ENCODE assay signal across 8 cellular contexts in genomic region chr10:58299580-58299979, GRCh38. TPM values are rescaled to one million over a fixed set of nuclear protein-coding genes. Genes with fewer than 3 reads are reported as not detected.
DNase-seq lines count a peak whose midpoint lies in the region; ATAC-seq, FAIRE-seq and TF ChIP-seq lines count a peak whose summit lies in the region.

No MANE protein-coding gene starts in this region.

- H3K23me2 ChIP-seq in H1 (ENCODE audit: low read depth, low read length) = no peaks in the 10 kb centered on the region

- H2BK120ac ChIP-seq in H1 (replicated peaks; ENCODE audit: low read depth, low read length) (no peak overlapping the region), mesenchymal stem cell (ENCODE audit: low read depth, low read length) (no peak overlapping the region)

- no peaks in the 10 kb centered on the region for H3K4me1 ChIP-seq in H1 (replicated peaks in 1 of 4; ENCODE audit: control insufficient read depth in 3 of 4, insufficient read depth in 4 of 4, low read length in 3 of 4)
- no peaks in the 10 kb centered on the region for H3K4me1 ChIP-seq in mesenchymal stem cell (ENCODE audit: control insufficient read depth, insufficient read depth, low read depth, low read length)

- peaks cover 10 to 13% of the 10 kb centered on the region in 2 donors for H3K27me3 Mint-ChIP-seq in stimulated activated naive B cell treated with anti-CD40 and anti-IgM and Interleukin-4, amounts not matched to agents 10 μg/mL and 1 μg/mL and 100 μg/mL, for 72 hours

- CTCF ChIA-PET in H1 (lab: Charles Lee; ENCODE audit: partially characterized antibody) = interaction anchor here (0.6 to 4.7 kb wide), 43 partner anchors 8 to 1450 kb away, joined by 3 to 38 read pairs (median 4); partner anchors contain the start of genes CISD1, TFAM and UBE2D1

- no peaks in the 10 kb centered on the region for H3K36me3 Mint-ChIP-seq in stimulated activated naive B cell treated with anti-CD40 and anti-IgM and Interleukin-4, amounts not matched to agents 10 μg/mL and 1 μg/mL and 100 μg/mL, for 72 hours

- H3K4me1 Mint-ChIP-seq in stimulated activated naive B cell treated with anti-CD40 and anti-IgM and Interleukin-4, amounts not matched to agents 10 μg/mL and 1 μg/mL and 100 μg/mL, for 72 hours = peaks cover 0 to 5% of the 10 kb centered on the region in 2 donors

- no peak for TF ChIP-seq POLR2A in H1 (IDR thresholded peaks at IDR 0.05; ENCODE audit: control extremely low read depth in 1 of 2, low read depth in 2 of 2, low read length in 2 of 2)

- H3K56ac ChIP-seq in H1 (replicated peaks; ENCODE audit: insufficient read length, low read depth, low read length) = no peak overlapping the region

- no peak overlapping the region for H2AK5ac ChIP-seq in H1 (ENCODE audit: low read depth, low read length)
- H2AK5ac ChIP-seq in mesenchymal stem cell (ENCODE audit: low read length, severe bottlenecking) = no peak overlapping the region

- H2BK5ac ChIP-seq in H1 (ENCODE audit: low read depth, low read length) (no peak overlapping the region), mesenchymal stem cell (ENCODE audit: low read depth, low read length, poor library complexity, severe bottlenecking) (no peak overlapping the region)

- H3K9ac ChIP-seq in H1 (replicated peaks in 1 of 4; ENCODE audit: extremely low read depth in 1 of 4, low read depth in 3 of 4, low read length in 3 of 4) (no peak overlapping the region), mesenchymal stem cell (ENCODE audit: low read length) (no peak overlapping the region)

- H2BK12ac ChIP-seq in H1 (ENCODE audit: low read depth, low read length) = no peak overlapping the region
- no peak overlapping the region for H2BK12ac ChIP-seq in mesenchymal stem cell (ENCODE audit: low read length in 2 of 2)

- no peak overlapping the region for H2BK20ac ChIP-seq in H1 (ENCODE audit: low read length)

- TF ChIP-seq EP300 in H1 (IDR thresholded peaks at IDR 0.05; ENCODE audit: borderline replicate concordance in 1 of 2, low read depth in 2 of 2, low read length in 2 of 2) = no peak

- no peaks in the 10 kb centered on the region for H3K79me1 ChIP-seq in H1 (ENCODE audit: low read depth, low read length)
- no peaks in the 10 kb centered on the region for H3K79me1 ChIP-seq in mesenchymal stem cell (replicated peaks; ENCODE audit: low read length, poor library complexity, severe bottlenecking)

- no peak overlapping the region for H3K4me3 Mint-ChIP-seq in stimulated activated naive B cell treated with anti-CD40 and anti-IgM and Interleukin-4, amounts not matched to agents 10 μg/mL and 1 μg/mL and 100 μg/mL, for 72 hours

- 8% methylated on average over 4 of the region's 4 CpGs; no CpG with 5 or more reads in 1 of the 2 experiments for WGBS in H1 (ENCODE audit: extremely low coverage in 1 of 2, insufficient coverage in 1 of 2, insufficient read length in 1 of 2, insufficient replicate concordance in 2 of 2, low coverage in 1 of 2, low lambda C conversion rate in 2 of 2, missing lambda C conversion rate in 1 of 2), 2 experiments
- WGBS in mesenchymal stem cell = 0% methylated on average over 4 of the region's 4 CpGs

- H3K27ac Mint-ChIP-seq in stimulated activated naive B cell treated with anti-CD40 and anti-IgM and Interleukin-4, amounts not matched to agents 10 μg/mL and 1 μg/mL and 100 μg/mL, for 72 hours = no peak overlapping the region

- H3K79me2 ChIP-seq in H1 (ENCODE audit: control insufficient read depth in 1 of 2, insufficient read depth in 2 of 2, low read length in 2 of 2) = no peaks in the 10 kb centered on the region

- H4K20me1 ChIP-seq in H1 (replicated peaks in 1 of 2; ENCODE audit: control insufficient read depth in 1 of 2, insufficient read depth in 2 of 2, low read length in 2 of 2) = no peaks in the 10 kb centered on the region

- H3K14ac ChIP-seq in H1 (ENCODE audit: insufficient read length) (no peak overlapping the region), mesenchymal stem cell (ENCODE audit: low read length in 2 of 2) (no peak overlapping the region)

- H3K27ac ChIP-seq in H1 (ENCODE audit: low read depth, low read length) = no peak overlapping the region
- H3K27ac ChIP-seq in mesenchymal stem cell (ENCODE audit: low read length, poor library complexity, severe bottlenecking) = no peak overlapping the region

- H3K9me3 ChIP-seq in H1 (ENCODE audit: insufficient read depth in 2 of 2, low read depth in 1 of 2, low read length in 1 of 2) (no peaks in the 10 kb centered on the region), mesenchymal stem cell (ENCODE audit: control insufficient read depth, low read length) (no peaks in the 10 kb centered on the region)

- H3K27me3 ChIP-seq in H1 (replicated peaks in 1 of 4; ENCODE audit: control insufficient read depth in 3 of 4, extremely low read depth in 1 of 4, insufficient read depth in 3 of 4, low read length in 3 of 4) = no peaks in the 10 kb centered on the region; a peak in 1 of 7 replicates
- H3K27me3 ChIP-seq in mesenchymal stem cell (ENCODE audit: control insufficient read depth in 1 of 2, insufficient read depth in 1 of 2, low read length in 2 of 2) = peaks cover 0 to 13% of the 10 kb centered on the region in 2 experiments

- H4K5ac ChIP-seq in H1 (ENCODE audit: insufficient read length, low read depth, low read length) = no peak overlapping the region

- DNase-seq in AG09309 (ENCODE audit: low read depth) (no peak), GM18507 (ENCODE audit: extremely low spot score, insufficient read length, low read depth) (peak; percentile 8), NCI-H226 (peak; percentile 39), H1 (ENCODE audit: low read depth in 1 of 2, low spot score in 2 of 2) (peak; percentile 9 to 79), mesenchymal stem cell (peak; percentile 58)
- peak; percentile 56 for DNase-seq in activated CD4-positive, alpha-beta T cell treated with anti-CD3 and anti-CD28 coated beads, Interleukin-2, amount 50 U/mL, for 1 hour
- peak; percentile 11 for DNase-seq in stimulated activated naive B cell treated with anti-CD40 and anti-IgM and Interleukin-4, amounts not matched to agents 10 μg/mL and 1 μg/mL and 100 μg/mL, for 72 hours

- H3K4me2 ChIP-seq in H1 (ENCODE audit: insufficient read depth in 1 of 2, low read depth in 2 of 2, low read length in 2 of 2) = no peak overlapping the region
- H3K4me2 ChIP-seq in mesenchymal stem cell (ENCODE audit: low read length, poor library complexity, severe bottlenecking) = no peak overlapping the region

- H3K4ac ChIP-seq in H1 (replicated peaks; ENCODE audit: insufficient read length, low read depth, low read length) (no peak overlapping the region), mesenchymal stem cell (ENCODE audit: low read depth in 1 of 2, low read length in 2 of 2) (no peak overlapping the region)

- H3K9me3 Mint-ChIP-seq in stimulated activated naive B cell treated with anti-CD40 and anti-IgM and Interleukin-4, amounts not matched to agents 10 μg/mL and 1 μg/mL and 100 μg/mL, for 72 hours = no peaks in the 10 kb centered on the region

- FAIRE-seq in GM18507 (lab: Jason Lieb, UNC) = peak; percentile 90
- FAIRE-seq in H1 (lab: Jason Lieb, UNC) = peak; percentile 93

- no peak overlapping the region for H2AFZ ChIP-seq in H1 (ENCODE audit: low read length)
- H2AFZ ChIP-seq in mesenchymal stem cell (ENCODE audit: low read depth, low read length) = no peak overlapping the region

- no peak overlapping the region for H4K8ac ChIP-seq in H1 (ENCODE audit: extremely low read depth, insufficient read depth, low read length)
- H4K8ac ChIP-seq in mesenchymal stem cell (ENCODE audit: low read length) = no peak overlapping the region

- H3K4me3 ChIP-seq in AG09309 (ENCODE audit: control insufficient read depth, low read depth, low read length) = no peak overlapping the region
- H3K4me3 ChIP-seq in H1 (ENCODE audit: extremely low read depth in 1 of 4, insufficient read depth in 2 of 4, low read depth in 3 of 4, low read length in 4 of 4) = no peak overlapping the region
- H3K4me3 ChIP-seq in mesenchymal stem cell (ENCODE audit: insufficient read depth in 1 of 2, low read depth in 1 of 2, low read length in 2 of 2) = no peak overlapping the region

- POLR2A ChIA-PET in H1 (lab: Charles Lee; ENCODE audit: partially characterized antibody) = interaction anchor here (1.1 kb wide), 1 partner anchor 85 kb away, joined by 8 read pairs; the partner anchor contains the start of gene TFAM

- H3K36me3 ChIP-seq in H1 (ENCODE audit: control insufficient read depth in 2 of 4, insufficient read depth in 4 of 4, low read length in 3 of 4) = no peaks in the 10 kb centered on the region
- H3K36me3 ChIP-seq in mesenchymal stem cell (ENCODE audit: control insufficient read depth in 1 of 2, insufficient read depth in 2 of 2, low read depth in 1 of 2, low read length in 2 of 2) = no peaks in the 10 kb centered on the region

- H3K23ac ChIP-seq in H1 (ENCODE audit: insufficient read length) (no peak overlapping the region), mesenchymal stem cell (ENCODE audit: low read length in 2 of 2) (no peak overlapping the region)

- no peak overlapping the region for H2BK15ac ChIP-seq in H1 (ENCODE audit: low read length)
- H2BK15ac ChIP-seq in mesenchymal stem cell (ENCODE audit: low read depth, poor library complexity, severe bottlenecking) = no peak overlapping the region

- H4K91ac ChIP-seq in H1 (replicated peaks; ENCODE audit: insufficient read length, low read length) (no peak overlapping the region), mesenchymal stem cell (ENCODE audit: low read length) (no peak overlapping the region)

- peak; percentile 83 to 88 for TF ChIP-seq RAD21 in H1 (IDR thresholded peaks at IDR 0.05 in 1 of 2, conservative IDR thresholded peaks at IDR 0.05 in 1 of 2; ENCODE audit: low read depth in 2 of 2, low read length in 2 of 2)

- TF ChIP-seq CTCF in AG09309 (IDR thresholded peaks at IDR 0.05; ENCODE audit: control insufficient read depth, insufficient read depth, low read depth, low read length, missing control alignments) (peak; percentile 80), H1 (IDR thresholded peaks at IDR 0.05; ENCODE audit: control extremely low read depth in 1 of 3, insufficient read depth in 1 of 3, low read depth in 1 of 3, low read length in 3 of 3) (peak; percentile 17 to 78 (median 74))

- ATAC-seq in HG02970 (IDR thresholded peaks at IDR 0.05; ENCODE audit: low FRiP score, unreplicated experiment) = peak; percentile 91
- peak; percentile 80 to 82 for ATAC-seq in stimulated activated naive B cell treated with anti-CD40 and anti-IgM and Interleukin-4, amounts not matched to agents 10 μg/mL and 1 μg/mL and 100 μg/mL, for 72 hours (replicated peaks)

- H3K18ac ChIP-seq in H1 (ENCODE audit: extremely low read depth, low read length) (no peak overlapping the region), mesenchymal stem cell (ENCODE audit: low read depth in 1 of 2, low read length in 2 of 2) (no peak overlapping the region)

RNA-seq across cellular contexts. Expression of gene CISD1, which starts 30.6 kb away (rescaled TPM):
- total RNA-seq in H1 (2021; fragmentation: NEBNext Ultra II Directional; extraction: Animal tissue kit (Norgen Biotek cat#: 25700)) = 41.3 and 43.2 TPM in 2 replicates
- 10.0 and 22.6 TPM in 2 replicates for polyA plus RNA-seq in H1 (2011; rRNA removed)
- 23.9 TPM for polyA plus RNA-seq in H1 (2011; cell fraction: cytosol; rRNA removed)
- 5.5 TPM for polyA plus RNA-seq in H1 (2011; cell fraction: nucleus; rRNA removed)
- 26.4 to 36.4 TPM (median 28.5 TPM) in 4 replicates for polyA plus RNA-seq in H1 (2012, experiment 1 of 2)
- 28.8 TPM for polyA plus RNA-seq in H1 (2012, experiment 2 of 2)
- 88.9 TPM for polyA plus RNA-seq in H1 (2013, experiment 1 of 2)
- 97.2 TPM for polyA plus RNA-seq in H1 (2013, experiment 2 of 2)
- polyA minus RNA-seq in H1 (2011; rRNA and poly(A)+ RNA removed) = 4.5 and 9.8 TPM in 2 replicates
- 2.6 TPM for polyA minus RNA-seq in H1 (2011; cell fraction: cytosol; rRNA and poly(A)+ RNA removed)
- polyA minus RNA-seq in H1 (2011; cell fraction: nucleus; rRNA and poly(A)+ RNA removed) = 6.6 TPM
- polyA plus RNA-seq in mesenchymal stem cell (2013, experiment 1 of 2) = 65.9 TPM
- 68.1 TPM for polyA plus RNA-seq in mesenchymal stem cell (2013, experiment 2 of 2)

RNA-seq across cellular contexts. Expression of gene IPMK, which starts 31.9 kb away (rescaled TPM):
- 7.4 and 7.8 TPM in 2 replicates for total RNA-seq in H1 (2021; fragmentation: NEBNext Ultra II Directional; extraction: Animal tissue kit (Norgen Biotek cat#: 25700))
- 0.97 and 1.3 TPM in 2 replicates for polyA plus RNA-seq in H1 (2011; rRNA removed)
- polyA plus RNA-seq in H1 (2011; cell fraction: cytosol; rRNA removed) = 1.8 TPM
- 0.54 TPM for polyA plus RNA-seq in H1 (2011; cell fraction: nucleus; rRNA removed)
- polyA plus RNA-seq in H1 (2012, experiment 1 of 2) = 1.0 to 2.4 TPM (median 1.2 TPM) in 4 replicates
- polyA plus RNA-seq in H1 (2012, experiment 2 of 2) = 0.25 TPM
- polyA plus RNA-seq in H1 (2013, experiment 1 of 2) = 4.5 TPM
- 4.5 TPM for polyA plus RNA-seq in H1 (2013, experiment 2 of 2)
- 2.0 and 2.1 TPM in 2 replicates for polyA minus RNA-seq in H1 (2011; rRNA and poly(A)+ RNA removed)
- 3.2 TPM for polyA minus RNA-seq in H1 (2011; cell fraction: cytosol; rRNA and poly(A)+ RNA removed)
- 4.9 TPM for polyA minus RNA-seq in H1 (2011; cell fraction: nucleus; rRNA and poly(A)+ RNA removed)
- 3.0 TPM for polyA plus RNA-seq in mesenchymal stem cell (2013, experiment 1 of 2)
- polyA plus RNA-seq in mesenchymal stem cell (2013, experiment 2 of 2) = 3.4 TPM

RNA-seq across cellular contexts. Expression of gene UBE2D1, which starts 35.2 kb away (rescaled TPM):
- 30.4 and 33.5 TPM in 2 replicates for total RNA-seq in H1 (2021; fragmentation: NEBNext Ultra II Directional; extraction: Animal tissue kit (Norgen Biotek cat#: 25700))
- polyA plus RNA-seq in H1 (2011; rRNA removed) = 14.8 and 21.2 TPM in 2 replicates
- 20.2 TPM for polyA plus RNA-seq in H1 (2011; cell fraction: cytosol; rRNA removed)
- polyA plus RNA-seq in H1 (2011; cell fraction: nucleus; rRNA removed) = 9.5 TPM
- 8.9 to 15.1 TPM (median 10.3 TPM) in 4 replicates for polyA plus RNA-seq in H1 (2012, experiment 1 of 2)
- 7.1 TPM for polyA plus RNA-seq in H1 (2012, experiment 2 of 2)
- polyA plus RNA-seq in H1 (2013, experiment 1 of 2) = 21.3 TPM
- 21.5 TPM for polyA plus RNA-seq in H1 (2013, experiment 2 of 2)
- 7.5 and 7.7 TPM in 2 replicates for polyA minus RNA-seq in H1 (2011; rRNA and poly(A)+ RNA removed)
- 11.7 TPM for polyA minus RNA-seq in H1 (2011; cell fraction: cytosol; rRNA and poly(A)+ RNA removed)
- 25.0 TPM for polyA minus RNA-seq in H1 (2011; cell fraction: nucleus; rRNA and poly(A)+ RNA removed)
- polyA plus RNA-seq in mesenchymal stem cell (2013, experiment 1 of 2) = 20.7 TPM
- polyA plus RNA-seq in mesenchymal stem cell (2013, experiment 2 of 2) = 24.4 TPM
